ENCODE assay signal across 21 cellular contexts in the genomic region with DNA sequence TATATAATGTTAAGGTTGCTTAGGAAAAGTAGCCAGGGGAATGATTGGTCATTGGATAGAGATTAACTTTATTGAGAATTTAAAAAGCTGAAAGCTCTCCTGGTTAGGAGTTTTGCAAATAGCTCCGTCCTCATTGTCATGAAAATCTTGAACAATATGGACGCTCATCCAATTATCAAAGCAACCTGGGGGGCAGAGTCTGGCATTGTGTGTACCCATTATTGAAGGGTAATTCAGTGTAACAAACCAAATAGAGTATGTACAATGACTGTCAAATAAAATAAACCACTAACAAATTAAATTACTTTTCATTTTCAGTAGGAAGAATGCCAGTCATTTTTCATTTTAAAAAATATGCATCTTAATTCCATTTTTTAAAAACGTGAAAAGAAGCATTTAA.
"Had no signal": no experiment of that assay in that cellular context is flagged by ENCODE, and none has a peak within 500 bp of the region (broad histone marks: within the 10 kb centered on the region; RNA-seq: fewer than 3 reads in every experiment).

No MANE protein-coding gene starts in this region.

- DNase-seq: dermis blood vessel endothelial cell; dorsolateral prefrontal cortex; effector CD4-positive, alpha-beta T cell; effector memory CD4-positive, alpha-beta T cell; foreskin keratinocyte; glutamatergic neuron; head of caudate nucleus; heart right ventricle; hippocampal formation; left cardiac atrium; left lung; left ventricle myocardium superior; lower lobe of right lung; mesenchymal stem cell; mucosa of descending colon; naive B cell; naive thymus-derived CD8-positive, alpha-beta T cell had no signal

- H3K4me3 Mint-ChIP-seq: mesothelial cell of epicardium; naive B cell; naive thymus-derived CD8-positive, alpha-beta T cell had no signal

- H3K9me3 Mint-ChIP-seq: naive thymus-derived CD8-positive, alpha-beta T cell had no signal

- H3K9me3 ChIP-seq: esophagus muscularis mucosa, gastroesophageal sphincter, heart right ventricle, left lung, lower lobe of right lung, mucosa of descending colon had no signal

- H3K4me3 ChIP-seq: coronary artery, dorsolateral prefrontal cortex, esophagus muscularis mucosa, gastroesophageal sphincter, heart right ventricle, left lung, lower lobe of right lung, mucosa of descending colon had no signal

- H3K36me3 ChIP-seq: esophagus muscularis mucosa, gastroesophageal sphincter, heart right ventricle, left lung, lower lobe of right lung had no signal

- H3K4me1 ChIP-seq: esophagus muscularis mucosa, foreskin keratinocyte, gastroesophageal sphincter, heart right ventricle, left lung, lower lobe of right lung had no signal

- H3K27ac ChIP-seq: coronary artery, esophagus muscularis mucosa, foreskin keratinocyte, gastroesophageal sphincter, heart right ventricle, left lung, lower lobe of right lung had no signal

- H3K36me3 Mint-ChIP-seq: naive B cell; naive thymus-derived CD8-positive, alpha-beta T cell had no signal

- H3K27me3 ChIP-seq: dorsolateral prefrontal cortex, esophagus muscularis mucosa, foreskin keratinocyte, gastroesophageal sphincter, heart right ventricle, left lung had no signal

- H3K4me1 Mint-ChIP-seq: naive B cell had no signal

- H3K27ac Mint-ChIP-seq: mesothelial cell of epicardium, naive B cell had no signal
